Comparison of ENCODE assay signal across 23 cellular contexts in genomic region chr1:115499253-115499652, GRCh38.
A peak's percentile ranks its signal among the peaks of the same experiment; 100 is the strongest.
DNase-seq lines count a peak whose midpoint lies in the region; FAIRE-seq and TF ChIP-seq lines count a peak whose summit lies in the region.
"Had no signal": no experiment of that assay in that cellular context is flagged by ENCODE, and none has a peak within 500 bp of the region (broad histone marks: within the 10 kb centered on the region; RNA-seq: fewer than 3 reads in every experiment).

No MANE protein-coding gene starts in this region.

- H3K4me2 ChIP-seq in PC-9, result no peak overlapping the region

- CTCF ChIA-PET in PC-9 (lab: Charles Lee), result interaction anchor here (0.6 kb wide), 1 partner anchor 45 kb away, joined by 3 read pairs; no protein-coding TSS in a partner anchor

- POLR2A ChIA-PET in PC-9 (lab: Charles Lee; ENCODE audit: unreplicated experiment), result no interaction called here

- no peak for TF ChIP-seq RAD21 in Ishikawa (IDR thresholded peaks at IDR 0.05; ENCODE audit: low read depth)

- H3K9me3 ChIP-seq in PC-9 (ENCODE audit: insufficient read depth, low read depth), result peaks cover 5% of the 10 kb centered on the region; the same call in 1 of the 2 replicates
- H3K9me3 ChIP-seq: Caco-2, HAP-1 had no signal

- H3K79me2 ChIP-seq in PC-9 (ENCODE audit: low read depth), result no peaks in the 10 kb centered on the region

- DNase-seq in NCI-H1105 treated with DMSO at 0.1 percent for 48 hours (lab: John Stamatoyannopoulos, UW), result peak; percentile 11
- DNase-seq in NCI-H1105 (lab: John Stamatoyannopoulos, UW), result no peak
- peak; percentile 11 for DNase-seq in NCI-H748 (lab: John Stamatoyannopoulos, UW; ENCODE audit: unreplicated experiment)
- no peak for DNase-seq in NCI-H748 treated with DMSO at 0.1 percent for 48 hours (lab: John Stamatoyannopoulos, UW)
- DNase-seq in OCI-M1 (lab: John Stamatoyannopoulos, UW), result peak; percentile 2
- DNase-seq in RCC 7860 (ENCODE audit: low spot score), result no peak
- no peak for DNase-seq in PC-9
- DNase-seq: Caco-2; CD4-positive, CD25-positive, alpha-beta regulatory T cell; CD8-positive, alpha-beta T cell; DMS153; DND-41; GOT3; HFFc6 had no signal

- no peak overlapping the region for H2AFZ ChIP-seq in PC-9

- no peak for TF ChIP-seq CTCF in PC-9 (conservative IDR thresholded peaks at IDR 0.05)

- H3K27me3 ChIP-seq in PC-9 (ENCODE audit: insufficient read depth, low read depth), result no peaks in the 10 kb centered on the region
- H3K27me3 ChIP-seq: BLaER1 had no signal

- BruUV-seq in PC-9 (replicated peaks; lab: Mats Ljungman, UMichigan), result no TSS peak

- no peak for TF ChIP-seq EP300 in Ishikawa (IDR thresholded peaks at IDR 0.05; ENCODE audit: borderline replicate concordance)

- peaks cover 21% of the 10 kb centered on the region for H3F3A ChIP-seq in PC-9 (ENCODE audit: insufficient read depth, low read depth)

- no peak overlapping the region for H3K4me3 ChIP-seq in PC-9
- H3K4me3 ChIP-seq: BLaER1, HAP-1 had no signal

- H3K36me3 ChIP-seq in PC-9 (ENCODE audit: low read depth), result no peaks in the 10 kb centered on the region
- H3K36me3 ChIP-seq: BLaER1, HAP-1 had no signal

- no peaks in the 10 kb centered on the region for H3K9me2 ChIP-seq in PC-9 (ENCODE audit: insufficient read depth)

- intact Hi-C loops in PC-9 (cut with micrococcal nuclease; ENCODE audit: unreplicated experiment), result loop anchor here (5.0 kb wide), 1 partner anchor 1008 kb away; no protein-coding TSS in a partner anchor

- FAIRE-seq in RCC 7860 (lab: Jason Lieb, UNC), result no peak
- FAIRE-seq: A204.1, G401.6, GM12892, H54 had no signal

- H4K20me1 ChIP-seq in PC-9 (ENCODE audit: insufficient read depth), result no peaks in the 10 kb centered on the region
- H4K20me1 ChIP-seq: BLaER1 had no signal

- no peak overlapping the region for H3K27ac ChIP-seq in PC-9
- H3K27ac ChIP-seq: 22Rv1, BLaER1, C4-2B had no signal

- H3K4me1 ChIP-seq in PC-9 (replicated peaks; ENCODE audit: insufficient read depth), result peaks cover 50% of the 10 kb centered on the region
- H3K4me1 ChIP-seq: HAP-1 had no signal

TF ChIP-seq in Ishikawa, 13 proteins besides CTCF, POLR2A, EP300 and RAD21:
- TF ChIP-seq YY1 (IDR thresholded peaks at IDR 0.05; ENCODE audit: low read depth) (no peak), CEBPB (IDR thresholded peaks at IDR 0.05) (no peak), NFIC (IDR thresholded peaks at IDR 0.05) (peak; percentile 39; the same call in 1 of the 2 replicates)

Comparison
In these comparisons a context has a peak if more than half of its experiments do, and no peak if none do; other contexts are left out.
1. DNase-seq: peak in NCI-H1105 treated with DMSO at 0.1 percent for 48 hours (single experiment), NCI-H748 (single experiment) and OCI-M1 (single experiment); none in NCI-H1105 (single experiment), NCI-H748 treated with DMSO at 0.1 percent for 48 hours (single experiment), RCC 7860 (single experiment) and PC-9 (0 of 2).